In genomic region chr1:149888999-149889289, GRCh38 we compare ENCODE assay signal across 1 cellular context.
TF ChIP-seq lines count a peak whose summit lies in the region.

No MANE protein-coding gene starts in this region.

TF ChIP-seq in H1, 55 proteins besides CTCF, POLR2A, EP300 and RAD21:
- no peak for TF ChIP-seq ASH2L (IDR thresholded peaks at IDR 0.05; ENCODE audit: low read length)
- TF ChIP-seq RNF2 (IDR thresholded peaks at IDR 0.05; ENCODE audit: borderline replicate concordance, low read depth, low read length, missing control alignments, poor library complexity, severe bottlenecking) = no peak
- TF ChIP-seq CBX8 (IDR thresholded peaks at IDR 0.05; ENCODE audit: borderline replicate concordance, low read depth, low read length) = no peak
- no peak for TF ChIP-seq SIRT6 (IDR thresholded peaks at IDR 0.05; ENCODE audit: low read length)
- no peak for TF ChIP-seq HDAC6 (IDR thresholded peaks at IDR 0.05; ENCODE audit: low read depth, low read length)
- TF ChIP-seq GABPA (IDR thresholded peaks at IDR 0.05; ENCODE audit: borderline replicate concordance, insufficient read depth, low read length) = no peak
